In genomic region chr5:166991586-166991985, GRCh38 we compare ENCODE assay signal across 19 cellular contexts. TPM values are rescaled to one million over a fixed set of nuclear protein-coding genes. Genes with fewer than 3 reads are reported as not detected.
DNase-seq lines count a peak whose midpoint lies in the region; ATAC-seq and TF ChIP-seq lines count a peak whose summit lies in the region.
"Had no signal": no experiment of that assay in that cellular context is flagged by ENCODE, and none has a peak within 500 bp of the region (broad histone marks: within the 10 kb centered on the region; RNA-seq: fewer than 3 reads in every experiment).

No MANE protein-coding gene starts in this region.

- no peaks in the 10 kb centered on the region for H3K9me2 ChIP-seq in GM23338 (ENCODE audit: insufficient read depth)
- H3K9me2 ChIP-seq in MM.1S (replicated peaks; ENCODE audit: insufficient read depth, low read length): no peaks in the 10 kb centered on the region

- H3K4me3 ChIP-seq in GM23338: no peak overlapping the region
- H3K4me3 ChIP-seq in MM.1S (ENCODE audit: low read length): no peak overlapping the region
- H3K4me3 ChIP-seq: A549 had no signal

- H3K9ac ChIP-seq in MM.1S (ENCODE audit: low read length): no peak overlapping the region

- H2AFZ ChIP-seq in GM23338 (no peak overlapping the region), MM.1S (ENCODE audit: low read length) (no peak overlapping the region)

- no peak overlapping the region for H3K4me3 Mint-ChIP-seq in GM23338
- H3K4me3 Mint-ChIP-seq: CD4-positive, alpha-beta memory T cell had no signal

- H3K27ac Mint-ChIP-seq in GM23338: no peak overlapping the region
- H3K27ac Mint-ChIP-seq: CD4-positive, alpha-beta memory T cell had no signal

- H3K27me3 Mint-ChIP-seq in GM23338 (ENCODE audit: insufficient read depth, low read depth, poor library complexity): peaks cover 2% of the 10 kb centered on the region
- H3K27me3 Mint-ChIP-seq: CD4-positive, alpha-beta memory T cell had no signal

- H4K20me1 ChIP-seq in GM23338 (replicated peaks; ENCODE audit: insufficient read depth) (no peaks in the 10 kb centered on the region), MM.1S (ENCODE audit: insufficient read depth, low read length) (no peaks in the 10 kb centered on the region)

- H3K4me1 Mint-ChIP-seq in GM23338: peaks cover 30% of the 10 kb centered on the region
- H3K4me1 Mint-ChIP-seq: CD4-positive, alpha-beta memory T cell had no signal

- no peaks in the 10 kb centered on the region for H3K36me3 Mint-ChIP-seq in GM23338 (ENCODE audit: low read depth)
- H3K36me3 Mint-ChIP-seq: CD4-positive, alpha-beta memory T cell had no signal

- peaks cover 29% of the 10 kb centered on the region for H3K4me1 ChIP-seq in GM23338 (ENCODE audit: insufficient read depth)
- no peaks in the 10 kb centered on the region for H3K4me1 ChIP-seq in MM.1S (ENCODE audit: low read length)
- H3K4me1 ChIP-seq: A549 had no signal

- H3K27me3 ChIP-seq in GM23338 (ENCODE audit: insufficient read depth): no peaks in the 10 kb centered on the region
- no peaks in the 10 kb centered on the region for H3K27me3 ChIP-seq in MM.1S (replicated peaks; ENCODE audit: insufficient read depth, low read length)

- no peak for TF ChIP-seq CTCF in GM23338 (conservative IDR thresholded peaks at IDR 0.05; ENCODE audit: low read depth in 2 of 2)
- no peak for TF ChIP-seq CTCF in MM.1S (IDR thresholded peaks at IDR 0.05; ENCODE audit: low read length)

- H3K9me3 ChIP-seq in MM.1S (replicated peaks; ENCODE audit: insufficient read depth, low read length): no peaks in the 10 kb centered on the region
- H3K9me3 ChIP-seq: A549 had no signal

- ATAC-seq in GM23338 (no peak), HG02678 (IDR thresholded peaks at IDR 0.05; ENCODE audit: unreplicated experiment) (no peak)
- ATAC-seq: A549 had no signal

- DNase-seq in GM23338 (ENCODE audit: low spot score): no peak
- peak; percentile 41 to 65 for DNase-seq in NCI-H1930 (lab: John Stamatoyannopoulos, UW)
- DNase-seq in NCI-H69 (lab: John Stamatoyannopoulos, UW): peak; percentile 39
- DNase-seq in medulla oblongata (ENCODE audit: extremely low spot score): peak; percentile 30
- DNase-seq in ACHN: no peak
- no peak for DNase-seq in SHP77 treated with DMSO at 0.1 percent for 48 hours (lab: John Stamatoyannopoulos, UW)
- DNase-seq in MM.1S: no peak
- DNase-seq: 8988T; C1 segment of cervical spinal cord; Calu3; CD4-positive, alpha-beta memory T cell; COR-L47; DMS53; DMS79 treated with DMSO at 0.1 percent for 48 hours; GF-D8; GOT3; HCEC 1CT had no signal

- in situ Hi-C loops in ACHN (cut with HindIII; ENCODE audit: low pct_ligation_motif_present, low pct_unique_long_range_greater_than_20kb, low sequenced_read_pairs): no loop called here

- H3K27ac ChIP-seq in GM23338 (ENCODE audit: low read depth) (no peak overlapping the region), MM.1S (ENCODE audit: low read length) (no peak overlapping the region)
- H3K27ac ChIP-seq: A549 had no signal

- H3K36me3 ChIP-seq in GM23338 (ENCODE audit: insufficient read depth) (no peaks in the 10 kb centered on the region), MM.1S (replicated peaks; ENCODE audit: insufficient read depth, low read length) (no peaks in the 10 kb centered on the region)

- no peaks in the 10 kb centered on the region for H3K9me3 Mint-ChIP-seq in GM23338

- H3F3A ChIP-seq in GM23338 (replicated peaks; ENCODE audit: low read depth): no peaks in the 10 kb centered on the region
- H3F3A ChIP-seq in MM.1S (ENCODE audit: insufficient read depth, low read length): no peaks in the 10 kb centered on the region

- no peaks in the 10 kb centered on the region for H3K79me2 ChIP-seq in GM23338 (replicated peaks; ENCODE audit: insufficient read depth)
- no peaks in the 10 kb centered on the region for H3K79me2 ChIP-seq in MM.1S (ENCODE audit: low read length)

- H3K4me2 ChIP-seq in GM23338: 0 out of 2 replicates have a peak overlapping the region, but pooled peaks have one; percentile 68
- H3K4me2 ChIP-seq in MM.1S (ENCODE audit: low read depth, low read length): no peak overlapping the region
- H3K4me2 ChIP-seq: A549 had no signal

TF ChIP-seq in GM23338, 12 proteins besides CTCF, POLR2A, EP300 and RAD21 (continues in another document):
- TF ChIP-seq REST (IDR thresholded peaks at IDR 0.05; ENCODE audit: unreplicated experiment) (no peak), EZH2phosphoT487 (IDR thresholded peaks at IDR 0.05; ENCODE audit: unreplicated experiment) (no peak), ZNF114 (CRISPR knock-in tag; IDR thresholded peaks at IDR 0.05) (no peak), CREB1 (CRISPR knock-in tag; IDR thresholded peaks at IDR 0.05; ENCODE audit: low read depth) (no peak), ZNF331 (CRISPR knock-in tag; IDR thresholded peaks at IDR 0.05; ENCODE audit: low read depth) (no peak), STAT1 (IDR thresholded peaks at IDR 0.05; ENCODE audit: unreplicated experiment) (no peak), ETS1 (IDR thresholded peaks at IDR 0.05) (no peak), NANOG (IDR thresholded peaks at IDR 0.05; ENCODE audit: borderline replicate concordance) (no peak), EZH2 (IDR thresholded peaks at IDR 0.05; ENCODE audit: low read depth, unreplicated experiment) (no peak)

RNA-seq across cellular contexts. Expression of gene TENM2, which starts 12.8 kb away (rescaled TPM):
- total RNA-seq in GM23338 (2014; rRNA removed; shearing (Covaris generic)): 1.3 and 3.0 TPM in 2 replicates
- polyA plus RNA-seq in GM23338 (2016; fragmentation: Nextera tagmentation; extraction: Ambion mirVana): 0.89 and 1.8 TPM in 2 replicates
- total RNA-seq: Calu3; CD4-positive, alpha-beta memory T cell had no signal
- polyA plus RNA-seq: CD4-positive, alpha-beta memory T cell had no signal

Comparison
In these comparisons a context has a peak if more than half of its experiments do, and no peak if none do; other contexts are left out.
1. DNase-seq: peak in NCI-H1930 (2 of 2), NCI-H69 (single experiment) and medulla oblongata (single experiment); none in GM23338 (single experiment), ACHN (single experiment), SHP77 treated with DMSO at 0.1 percent for 48 hours (single experiment) and MM.1S (single experiment).